In genomic region chr2:183341057-183341456, GRCh38 we compare ENCODE assay signal across 10 cellular contexts.
"Had no signal": no experiment of that assay in that cellular context is flagged by ENCODE, and none has a peak within 500 bp of the region (broad histone marks: within the 10 kb centered on the region; RNA-seq: fewer than 3 reads in every experiment).

No MANE protein-coding gene starts in this region.

- H3K27ac ChIP-seq: GM23248 had no signal

- H3K9me3 ChIP-seq: HAP-1 had no signal

- H3K9ac ChIP-seq: GM23248 had no signal

- H3K4me1 ChIP-seq: HAP-1 had no signal

- FAIRE-seq: HTR-8/SVneo, K562 had no signal

- H2AFZ ChIP-seq: GM23248 had no signal

- H3K36me3 ChIP-seq: HAP-1 had no signal

- DNase-seq: GM23248, GOT3, H7, HFFc6, IMR-90, KG1 had no signal

- H3K4me3 ChIP-seq: GM23248, HAP-1, K562 had no signal

- ATAC-seq: HCT116, K562 had no signal
